In genomic region chr3:25007974-25008658, GRCh38 we compare ENCODE assay signal across 10 cellular contexts.
DNase-seq lines count a peak whose midpoint lies in the region; ATAC-seq, FAIRE-seq and TF ChIP-seq lines count a peak whose summit lies in the region.
"Had no signal": no experiment of that assay in that cellular context is flagged by ENCODE, and none has a peak within 500 bp of the region (broad histone marks: within the 10 kb centered on the region; RNA-seq: fewer than 3 reads in every experiment).

No MANE protein-coding gene starts in this region.

- no peak overlapping the region for H3K4me3 ChIP-seq in pancreas

- intact Hi-C loops in pancreas (cut with DNase I) = no loop called here

- peak overlapping the region in 2 of 4 donors; percentile 6 to 22 for H3K27ac ChIP-seq in pancreas
- H3K27ac ChIP-seq: RWPE1 had no signal

- ATAC-seq in GM19372 (IDR thresholded peaks at IDR 0.05; ENCODE audit: low read depth, unreplicated experiment) (peak; percentile 89), HG02981 (IDR thresholded peaks at IDR 0.05; ENCODE audit: unreplicated experiment) (peak; percentile 99), pancreas (peak in 3 of 4 donors; percentile 86 to 88 (median 86))

- H3K4me1 ChIP-seq in pancreas = peaks cover 0 to 4% (median 0%) of the 10 kb centered on the region in 3 donors

- TF ChIP-seq CTCF in pancreas (IDR thresholded peaks at IDR 0.05) = no peak

- H3K27me3 ChIP-seq in pancreas = no peaks in the 10 kb centered on the region

- 42 to 46% methylated on average over 2 of the region's 2 CpGs for WGBS in pancreas, 2 donors

- DNase-seq in astrocyte of the hippocampus (ENCODE audit: low read depth, low spot score) = peak; percentile 75
- no peak for DNase-seq in pancreas
- no peak for DNase-seq in activated naive CD4-positive, alpha-beta T cell treated with Interleukin-2 at 50 U/mL for 16 hours
- DNase-seq in NCI-H1436 (lab: John Stamatoyannopoulos, UW) = no peak
- no peak for DNase-seq in DMS53 treated with DMSO at 0.1 percent for 48 hours (lab: John Stamatoyannopoulos, UW; ENCODE audit: unreplicated experiment)
- DNase-seq in central memory CD4-positive, alpha-beta T cell = no peak
- DNase-seq: activated naive CD8-positive, alpha-beta T cell treated with anti-CD3 and anti-CD28 coated beads, Interleukin-2, amount 10 ng/mL, durations not matched to agents 7 days and 5 days had no signal

- no peaks in the 10 kb centered on the region for H3K9me3 ChIP-seq in pancreas

- H3K36me3 ChIP-seq in pancreas = no peaks in the 10 kb centered on the region

- no peak for FAIRE-seq in pancreas (lab: Jason Lieb, UNC)
